1 cellular context compared by ENCODE assay signal in the genomic region with DNA sequence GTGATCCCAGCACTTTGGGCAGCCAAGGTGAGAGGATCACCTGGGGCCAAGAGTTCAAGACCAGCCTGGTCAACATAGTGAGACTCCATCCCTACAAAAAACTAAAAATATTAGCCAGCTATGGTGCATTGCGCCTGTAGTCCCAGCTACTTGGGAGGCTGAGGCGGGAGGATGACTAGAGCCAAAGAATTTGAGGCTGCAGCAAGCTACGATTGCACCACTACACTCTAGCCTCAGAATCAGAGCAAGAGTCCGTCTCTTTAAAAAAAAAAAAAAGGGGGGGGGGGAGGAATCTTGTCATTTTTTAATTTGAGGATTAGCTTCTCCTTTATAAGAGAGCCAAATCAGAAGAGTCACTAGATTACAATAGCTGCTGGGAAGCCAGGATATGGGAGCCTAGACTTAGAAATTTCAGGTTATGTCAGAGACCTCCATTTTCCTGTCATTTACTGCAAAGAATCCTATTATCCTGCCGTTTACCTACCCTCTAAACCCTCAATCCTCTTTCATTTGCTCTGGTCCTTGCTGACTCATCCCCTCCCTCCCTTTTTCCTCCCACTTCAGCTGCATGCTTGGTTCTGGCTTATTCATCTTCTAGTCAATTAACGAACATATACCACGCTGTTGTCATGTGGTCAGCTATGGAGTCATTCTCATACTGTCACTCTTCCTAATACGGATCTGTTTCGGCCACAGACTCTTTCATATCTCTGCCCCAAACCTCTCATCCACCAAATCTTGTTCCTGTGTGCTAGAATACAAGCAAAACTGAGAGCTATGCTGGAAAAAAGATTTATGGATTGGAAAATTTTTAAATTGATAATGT.
A peak's percentile ranks its signal among the peaks of the same experiment; 100 is the strongest.
TF ChIP-seq lines count a peak whose summit lies in the region.

No MANE protein-coding gene starts in this region.

TF ChIP-seq in K562, 482 proteins besides CTCF, POLR2A, EP300 and RAD21 (continued from another document and continues in another):
- TF ChIP-seq HDAC2 (IDR thresholded peaks at IDR 0.05) = peak; percentile 79; the same call in 1 of the 2 replicates
- TF ChIP-seq MAFG (tag; conservative IDR thresholded peaks at IDR 0.05) = peak; percentile 98
- no peak for TF ChIP-seq ILF3 (IDR thresholded peaks at IDR 0.05; ENCODE audit: borderline replicate concordance)
- TF ChIP-seq RUNX1 (IDR thresholded peaks at IDR 0.05; ENCODE audit: low read depth) = no peak
- TF ChIP-seq RBM25 (IDR thresholded peaks at IDR 0.05; ENCODE audit: low read depth, low read length, severe bottlenecking) = no peak
- no peak for TF ChIP-seq NFYB (IDR thresholded peaks at IDR 0.05; ENCODE audit: extremely low read depth, insufficient read length)
- TF ChIP-seq JUN (IDR thresholded peaks at IDR 0.05; ENCODE audit: borderline replicate concordance, low read depth, low read length) = peak; percentile 91
- TF ChIP-seq JUN (CRISPR knock-in tag; IDR thresholded peaks at IDR 0.05; ENCODE audit: borderline replicate concordance) = no peak
- TF ChIP-seq HNRNPH1 (optimal IDR thresholded peaks at IDR 0.05; ENCODE audit: low read depth, low read length) = no peak
- TF ChIP-seq, protein P1, sequence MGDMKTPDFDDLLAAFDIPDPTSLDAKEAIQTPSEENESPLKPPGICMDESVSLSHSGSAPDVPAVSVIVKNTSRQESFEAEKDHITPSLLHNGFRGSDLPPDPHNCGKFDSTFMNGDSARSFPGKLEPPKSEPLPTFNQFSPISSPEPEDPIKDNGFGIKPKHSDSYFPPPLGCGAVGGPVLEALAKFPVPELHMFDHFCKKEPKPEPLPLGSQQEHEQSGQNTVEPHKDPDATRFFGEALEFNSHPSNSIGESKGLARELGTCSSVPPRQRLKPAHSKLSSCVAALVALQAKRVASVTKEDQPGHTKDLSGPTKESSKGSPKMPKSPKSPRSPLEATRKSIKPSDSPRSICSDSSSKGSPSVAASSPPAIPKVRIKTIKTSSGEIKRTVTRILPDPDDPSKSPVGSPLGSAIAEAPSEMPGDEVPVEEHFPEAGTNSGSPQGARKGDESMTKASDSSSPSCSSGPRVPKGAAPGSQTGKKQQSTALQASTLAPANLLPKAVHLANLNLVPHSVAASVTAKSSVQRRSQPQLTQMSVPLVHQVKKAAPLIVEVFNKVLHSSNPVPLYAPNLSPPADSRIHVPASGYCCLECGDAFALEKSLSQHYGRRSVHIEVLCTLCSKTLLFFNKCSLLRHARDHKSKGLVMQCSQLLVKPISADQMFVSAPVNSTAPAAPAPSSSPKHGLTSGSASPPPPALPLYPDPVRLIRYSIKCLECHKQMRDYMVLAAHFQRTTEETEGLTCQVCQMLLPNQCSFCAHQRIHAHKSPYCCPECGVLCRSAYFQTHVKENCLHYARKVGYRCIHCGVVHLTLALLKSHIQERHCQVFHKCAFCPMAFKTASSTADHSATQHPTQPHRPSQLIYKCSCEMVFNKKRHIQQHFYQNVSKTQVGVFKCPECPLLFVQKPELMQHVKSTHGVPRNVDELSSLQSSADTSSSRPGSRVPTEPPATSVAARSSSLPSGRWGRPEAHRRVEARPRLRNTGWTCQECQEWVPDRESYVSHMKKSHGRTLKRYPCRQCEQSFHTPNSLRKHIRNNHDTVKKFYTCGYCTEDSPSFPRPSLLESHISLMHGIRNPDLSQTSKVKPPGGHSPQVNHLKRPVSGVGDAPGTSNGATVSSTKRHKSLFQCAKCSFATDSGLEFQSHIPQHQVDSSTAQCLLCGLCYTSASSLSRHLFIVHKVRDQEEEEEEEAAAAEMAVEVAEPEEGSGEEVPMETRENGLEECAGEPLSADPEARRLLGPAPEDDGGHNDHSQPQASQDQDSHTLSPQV (IDR thresholded peaks at IDR 0.05) = peak; percentile 97
- no peak for TF ChIP-seq PTTG1 (tag; IDR thresholded peaks at IDR 0.05; ENCODE audit: low read depth)
- TF ChIP-seq MLLT1 (IDR thresholded peaks at IDR 0.05) = peak in 1 of 2 experiments; percentile 50; a peak in 1 of 4 replicates
- TF ChIP-seq MITF (IDR thresholded peaks at IDR 0.05) = peak; percentile 78; the same call in 1 of the 2 replicates
- TF ChIP-seq MEF2A (IDR thresholded peaks at IDR 0.05; ENCODE audit: control insufficient read depth, low read depth, low read length) = no peak
- peak in 1 of 2 experiments; percentile 93; a peak in 2 of 4 replicates for TF ChIP-seq HDAC1 (IDR thresholded peaks at IDR 0.05)
- no peak for TF ChIP-seq CBX2 (IDR thresholded peaks at IDR 0.05; ENCODE audit: insufficient read depth, low read length, poor library complexity, severe bottlenecking)
- no peak for TF ChIP-seq XRCC4 (IDR thresholded peaks at IDR 0.05; ENCODE audit: extremely low read depth, insufficient read depth, insufficient read length)
- TF ChIP-seq TOE1 (IDR thresholded peaks at IDR 0.05; ENCODE audit: borderline replicate concordance) = peak; percentile 87
- TF ChIP-seq TOE1 (CRISPR knock-in tag; IDR thresholded peaks at IDR 0.05; ENCODE audit: borderline replicate concordance, low read depth) = no peak
- no peak for TF ChIP-seq GABPB1 (CRISPR knock-in tag; IDR thresholded peaks at IDR 0.05)
- TF ChIP-seq STAT5A (IDR thresholded peaks at IDR 0.05; ENCODE audit: borderline replicate concordance, low read length) = no peak
- peak; percentile 99 for TF ChIP-seq NFE2 (IDR thresholded peaks at IDR 0.05; ENCODE audit: low read depth)
- TF ChIP-seq CBX3 (IDR thresholded peaks at IDR 0.05; ENCODE audit: borderline replicate concordance in 1 of 2, low read length in 2 of 2) = peak in 1 of 2 experiments; percentile 26; a peak in 1 of 3 replicates
- TF ChIP-seq POU5F1 (IDR thresholded peaks at IDR 0.05; ENCODE audit: borderline replicate concordance, low read depth, low read length, partially characterized antibody) = no peak
- TF ChIP-seq TSC22D4 (tag; IDR thresholded peaks at IDR 0.05) = no peak
- no peak for TF ChIP-seq KLF6 (CRISPR knock-in tag; IDR thresholded peaks at IDR 0.05; ENCODE audit: borderline replicate concordance)
- no peak for TF ChIP-seq U2AF2 (optimal IDR thresholded peaks at IDR 0.05; ENCODE audit: low read depth, low read length)
- peak; percentile 84 for TF ChIP-seq BRD9 (IDR thresholded peaks at IDR 0.05; ENCODE audit: low read depth, partially characterized antibody)
- TF ChIP-seq, protein P2, sequence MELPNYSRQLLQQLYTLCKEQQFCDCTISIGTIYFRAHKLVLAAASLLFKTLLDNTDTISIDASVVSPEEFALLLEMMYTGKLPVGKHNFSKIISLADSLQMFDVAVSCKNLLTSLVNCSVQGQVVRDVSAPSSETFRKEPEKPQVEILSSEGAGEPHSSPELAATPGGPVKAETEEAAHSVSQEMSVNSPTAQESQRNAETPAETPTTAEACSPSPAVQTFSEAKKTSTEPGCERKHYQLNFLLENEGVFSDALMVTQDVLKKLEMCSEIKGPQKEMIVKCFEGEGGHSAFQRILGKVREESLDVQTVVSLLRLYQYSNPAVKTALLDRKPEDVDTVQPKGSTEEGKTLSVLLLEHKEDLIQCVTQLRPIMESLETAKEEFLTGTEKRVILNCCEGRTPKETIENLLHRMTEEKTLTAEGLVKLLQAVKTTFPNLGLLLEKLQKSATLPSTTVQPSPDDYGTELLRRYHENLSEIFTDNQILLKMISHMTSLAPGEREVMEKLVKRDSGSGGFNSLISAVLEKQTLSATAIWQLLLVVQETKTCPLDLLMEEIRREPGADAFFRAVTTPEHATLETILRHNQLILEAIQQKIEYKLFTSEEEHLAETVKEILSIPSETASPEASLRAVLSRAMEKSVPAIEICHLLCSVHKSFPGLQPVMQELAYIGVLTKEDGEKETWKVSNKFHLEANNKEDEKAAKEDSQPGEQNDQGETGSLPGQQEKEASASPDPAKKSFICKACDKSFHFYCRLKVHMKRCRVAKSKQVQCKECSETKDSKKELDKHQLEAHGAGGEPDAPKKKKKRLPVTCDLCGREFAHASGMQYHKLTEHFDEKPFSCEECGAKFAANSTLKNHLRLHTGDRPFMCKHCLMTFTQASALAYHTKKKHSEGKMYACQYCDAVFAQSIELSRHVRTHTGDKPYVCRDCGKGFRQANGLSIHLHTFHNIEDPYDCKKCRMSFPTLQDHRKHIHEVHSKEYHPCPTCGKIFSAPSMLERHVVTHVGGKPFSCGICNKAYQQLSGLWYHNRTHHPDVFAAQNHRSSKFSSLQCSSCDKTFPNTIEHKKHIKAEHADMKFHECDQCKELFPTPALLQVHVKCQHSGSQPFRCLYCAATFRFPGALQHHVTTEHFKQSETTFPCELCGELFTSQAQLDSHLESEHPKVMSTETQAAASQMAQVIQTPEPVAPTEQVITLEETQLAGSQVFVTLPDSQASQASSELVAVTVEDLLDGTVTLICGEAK (IDR thresholded peaks at IDR 0.05) = no peak
- TF ChIP-seq, protein P2 (CRISPR knock-in tag; IDR thresholded peaks at IDR 0.05) = no peak
